Comparison of ENCODE assay signal across 8 cellular contexts in the genomic region with DNA sequence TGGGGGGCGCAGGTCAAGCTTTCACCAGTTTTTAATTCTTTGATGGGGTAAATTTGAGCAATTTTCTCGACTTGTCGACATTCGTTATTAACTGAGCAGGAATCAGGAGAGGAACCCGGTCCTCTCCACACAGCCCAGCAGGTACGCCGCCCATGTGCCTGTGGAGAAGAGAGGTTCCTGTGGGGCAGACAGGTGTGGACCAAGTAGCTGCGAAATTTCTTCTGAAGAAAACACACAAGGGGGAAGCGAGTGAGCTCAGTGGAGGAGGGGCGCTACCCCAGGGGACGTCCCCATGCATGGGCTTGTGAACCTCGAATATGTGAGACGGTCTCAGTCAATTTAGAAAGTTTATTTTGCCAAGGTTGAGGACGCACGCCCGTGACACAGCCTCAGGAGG. TPM values are rescaled to one million over a fixed set of nuclear protein-coding genes. Genes with fewer than 3 reads are reported as not detected.
DNase-seq lines count a peak whose midpoint lies in the region; ATAC-seq and TF ChIP-seq lines count a peak whose summit lies in the region.
"Not testable (repeated sequence)": the region's sequence is repeated elsewhere in the genome, so short reads cannot be mapped to it uniquely, and the experiment has no call there.

No MANE protein-coding gene starts in this region.

- not testable (repeated sequence) for H3K36me3 ChIP-seq in body of pancreas (replicated peaks in 1 of 2; ENCODE audit: insufficient read depth in 1 of 2, low read depth in 2 of 2); thyroid gland

- H3K4me3 Mint-ChIP-seq in H9: peak overlapping the region; percentile 78 to 91
- H3K4me3 Mint-ChIP-seq in T-helper 17 cell: peak overlapping the region; percentile 82
- H3K4me3 Mint-ChIP-seq in nephron progenitor cell: peak overlapping the region; percentile 88

- not testable (repeated sequence) for TF ChIP-seq POLR2A in GM18505 (IDR thresholded peaks at IDR 0.05; ENCODE audit: borderline replicate concordance, extremely low read depth, insufficient read depth, insufficient read length); body of pancreas (IDR thresholded peaks at IDR 0.05); thyroid gland (IDR thresholded peaks at IDR 0.05)

- not testable (repeated sequence) for DNase-seq in H9, T-helper 17 cell, body of pancreas, left cardiac atrium, nephron progenitor cell
- DNase-seq in thyroid gland: peak; percentile 1 to 6

- not testable (repeated sequence) for H4K20me1 ChIP-seq in H9 (ENCODE audit: control insufficient read depth, insufficient read depth, insufficient read length)

- not testable (repeated sequence) for H3K56ac ChIP-seq in H9 (ENCODE audit: insufficient read length, low read depth, low read length)

- not testable (repeated sequence) for H3K27me3 ChIP-seq in H9 (ENCODE audit: insufficient read depth, low read length); body of pancreas; thyroid gland

- H3K4ac ChIP-seq in H9 (ENCODE audit: low read depth, low read length): not testable (repeated sequence)

- H3K27ac Mint-ChIP-seq in H9 (0 out of 7 replicates have a peak overlapping the region, but pooled peaks of 1 of the 3 experiments have one; percentile 55), T-helper 17 cell (peak overlapping the region; percentile 91)
- H3K27ac Mint-ChIP-seq in nephron progenitor cell: not testable (repeated sequence)

- H4K8ac ChIP-seq in H9 (replicated peaks; ENCODE audit: insufficient read length, low read depth, low read length): not testable (repeated sequence)

- not testable (repeated sequence) for TF ChIP-seq CTCF in H9 (conservative IDR thresholded peaks at IDR 0.05); body of pancreas (IDR thresholded peaks at IDR 0.05); nephron progenitor cell (IDR thresholded peaks at IDR 0.05); thyroid gland (IDR thresholded peaks at IDR 0.05)

- ATAC-seq in GM18505 (IDR thresholded peaks at IDR 0.05; ENCODE audit: unreplicated experiment) (peak; percentile 23), HG03457 (IDR thresholded peaks at IDR 0.05; ENCODE audit: unreplicated experiment) (peak; percentile 7), T-helper 17 cell (peak; percentile 38), body of pancreas (peak; percentile 20), left cardiac atrium (peak; percentile 17 to 39)

- not testable (repeated sequence) for H3K23ac ChIP-seq in H9 (ENCODE audit: insufficient read length, low read depth, low read length)

- H3K4me2 ChIP-seq in H9 (ENCODE audit: insufficient read depth, insufficient read length, low read length): peak overlapping the region; percentile 62

- not testable (repeated sequence) for H2AFZ ChIP-seq in H9 (ENCODE audit: low read length)

- WGBS in H9 (ENCODE audit: extremely low coverage, insufficient read length, low lambda C conversion rate): no CpG with 5 or more reads among the region's 16 CpGs
- 1% methylated on average over 11 of the region's 16 CpGs; no CpG with 5 or more reads in 1 of the 2 donors for WGBS in body of pancreas, 2 donors
- WGBS in thyroid gland, 2 donors: 0 to 2% methylated on average over 7 to 9 of the region's 16 CpGs

- not testable (repeated sequence) for H3K79me2 ChIP-seq in H9 (ENCODE audit: insufficient read depth, low read length)

- H4K91ac ChIP-seq in H9 (ENCODE audit: insufficient read length, low read depth, low read length): not testable (repeated sequence)

- H3K27ac ChIP-seq in H9 (ENCODE audit: insufficient read length, low read depth, low read length); thyroid gland: not testable (repeated sequence)
- H3K27ac ChIP-seq in body of pancreas: peak overlapping the region in 1 of 4 donors; percentile 37

- not testable (repeated sequence) for H3K4me1 Mint-ChIP-seq in H9, T-helper 17 cell
- peaks cover 14% of the 10 kb centered on the region for H3K4me1 Mint-ChIP-seq in nephron progenitor cell

- H3K79me1 ChIP-seq in H9 (ENCODE audit: insufficient read depth, low read depth, low read length, poor library complexity, severe bottlenecking): not testable (repeated sequence)

- not testable (repeated sequence) for H3T11ph ChIP-seq in H9 (ENCODE audit: low read length)

- H2AK5ac ChIP-seq in H9 (ENCODE audit: insufficient read length, low read length): not testable (repeated sequence)

- not testable (repeated sequence) for H2BK20ac ChIP-seq in H9 (ENCODE audit: low read depth, low read length, poor library complexity, severe bottlenecking)

- H3K23me2 ChIP-seq in H9 (ENCODE audit: insufficient read length, low read depth, low read length, poor library complexity, severe bottlenecking): not testable (repeated sequence)

- not testable (repeated sequence) for H3K9ac ChIP-seq in H9 (ENCODE audit: extremely low read depth, insufficient read length, low read length)

- not testable (repeated sequence) for H2BK15ac ChIP-seq in H9 (ENCODE audit: low read depth, low read length)

- intact Hi-C loops in body of pancreas (cut with DNase I); left cardiac atrium (cut with DNase I); thyroid gland (cut with DNase I): not testable (repeated sequence)

- H4K5ac ChIP-seq in H9 (ENCODE audit: insufficient read length, low read depth, low read length): not testable (repeated sequence)

- H2BK5ac ChIP-seq in H9 (ENCODE audit: insufficient read length, low read length): not testable (repeated sequence)

- not testable (repeated sequence) for H3K36me3 Mint-ChIP-seq in H9 (ENCODE audit: insufficient read depth in 1 of 3, low read depth in 3 of 3); T-helper 17 cell (ENCODE audit: low read depth); nephron progenitor cell (ENCODE audit: low read depth)

- H2BK120ac ChIP-seq in H9 (ENCODE audit: low read depth, low read length, poor library complexity, severe bottlenecking): not testable (repeated sequence)

- H3K9me3 ChIP-seq in H9 (ENCODE audit: control insufficient read depth, low read depth, low read length); T-helper 17 cell (ENCODE audit: control insufficient read depth, low read length, poor library complexity, severe bottlenecking); body of pancreas; thyroid gland: not testable (repeated sequence)

- not testable (repeated sequence) for H3K18ac ChIP-seq in H9 (ENCODE audit: insufficient read length, low read depth, low read length)

- H3K27me3 Mint-ChIP-seq in H9 (ENCODE audit: low read depth); T-helper 17 cell; nephron progenitor cell (ENCODE audit: low read depth, poor library complexity): not testable (repeated sequence)

- peak overlapping the region in 1 of 2 donors; percentile 15 for H3K4me3 ChIP-seq in body of pancreas
- H3K4me3 ChIP-seq in thyroid gland (replicated peaks in 1 of 3): peak overlapping the region in 2 of 3 donors; percentile 6 to 42

- not testable (repeated sequence) for H3K14ac ChIP-seq in H9 (ENCODE audit: insufficient read depth, low read length)

- H3K4me1 ChIP-seq in H9 (ENCODE audit: insufficient read depth, low read length); body of pancreas; thyroid gland: not testable (repeated sequence)

- H2BK12ac ChIP-seq in H9 (ENCODE audit: insufficient read length, low read depth, low read length): not testable (repeated sequence)

- not testable (repeated sequence) for H3K9me3 Mint-ChIP-seq in H9, nephron progenitor cell

RNA-seq across cellular contexts. Expression of gene RABL2B, which starts 0.4 kb away (rescaled TPM):
- total RNA-seq in H9 (2021): 18.1 and 19.0 TPM in 2 replicates
- total RNA-seq in T-helper 17 cell: 10 to 100 TPM; 41.6 to 43.9 TPM
- 10 to 100 TPM; 10.6 to 18.5 TPM for total RNA-seq in body of pancreas
- 10 to 100 TPM; 10.2 to 11.0 TPM for total RNA-seq in left cardiac atrium
- 10 to 100 TPM; 20.7 to 29.3 (median 27.0) TPM for total RNA-seq in thyroid gland

RNA-seq across cellular contexts. Expression of gene ACR, which starts 45.9 kb away (rescaled TPM):
- total RNA-seq in H9 (2021) (0.35 TPM in 1 of 2 replicates, not detected in the other), T-helper 17 cell (not detected), body of pancreas (not detected), left cardiac atrium (1 to 10 TPM in 1 of 2 donors, not detected in 1; 1.5 TPM), thyroid gland (1 to 10 TPM in 1 of 4 donors, under 1 TPM in 1, not detected in 2; 0.27 to 1.4 TPM)
